27 cellular contexts compared by ENCODE assay signal in genomic region chr7:27600247-27600646, GRCh38.
"Had no signal": no experiment of that assay in that cellular context is flagged by ENCODE, and none has a peak within 500 bp of the region (broad histone marks: within the 10 kb centered on the region; RNA-seq: fewer than 3 reads in every experiment).

No MANE protein-coding gene starts in this region.

- FAIRE-seq: endometrium, kidney, TTC549 had no signal

- H3K4me3 ChIP-seq: body of pancreas, heart right ventricle, left lung, suprapubic skin, tibial nerve, uterus had no signal

- H3K27ac ChIP-seq: body of pancreas, heart right ventricle, left lung, suprapubic skin, tibial nerve, uterus, WERI-Rb-1 had no signal

- H3K27me3 ChIP-seq: body of pancreas, heart right ventricle, left lung, suprapubic skin, tibial nerve, uterus had no signal

- ATAC-seq: activated CD8-positive, alpha-beta memory T cell treated with anti-CD3 and anti-CD28 coated beads, Interleukin-2, amount 10 ng/mL, durations not matched to agents 7 days and 5 days; activated CD8-positive, alpha-beta T cell treated with anti-CD3 and anti-CD28 coated beads for 36 hours; activated naive CD8-positive, alpha-beta T cell treated with anti-CD3 and anti-CD28 coated beads, Interleukin-2, amount 50 U/mL, for 24 hours; body of pancreas; heart right ventricle; left lung; natural killer cell; stimulated activated effector memory CD8-positive, alpha-beta T cell treated with anti-CD3 and anti-CD28 coated beads, Interleukin-12 subunit alpha, Interleukin-12 subunit beta, amount 100 ng/mL, for 72 hours; stimulated activated naive CD8-positive, alpha-beta T cell treated with anti-CD3 and anti-CD28 coated beads, Interleukin-15, amount 100 ng/mL, for 72 hours had no signal

- H3K4me1 ChIP-seq: body of pancreas, heart right ventricle, left lung, suprapubic skin, uterus had no signal

- DNase-seq: activated CD4-positive, alpha-beta T cell treated with anti-CD3 and anti-CD28 coated beads, Interleukin-2, amount 10 ng/mL, durations not matched to agents 7 days and 5 days; activated CD4-positive, CD25-positive, alpha-beta regulatory T cell treated with anti-CD3 and anti-CD28 coated beads, Interleukin-2, amount 50 U/mL, for 72 hours; activated CD8-positive, alpha-beta memory T cell treated with anti-CD3 and anti-CD28 coated beads, Interleukin-2, amount 10 ng/mL, durations not matched to agents 7 days and 5 days; activated CD8-positive, alpha-beta T cell treated with anti-CD3 and anti-CD28 coated beads for 36 hours; activated gamma-delta T cell; activated naive CD4-positive, alpha-beta T cell treated with anti-CD3 and anti-CD28 coated beads, Interleukin-2, amount 50 U/mL, for 16 hours; activated naive CD8-positive, alpha-beta T cell treated with anti-CD3 and anti-CD28 coated beads, Interleukin-2, amount 50 U/mL, for 24 hours; activated T-cell treated with anti-CD3 and anti-CD28 coated beads for 4 hours; anterior cingulate cortex; body of pancreas; effector CD4-positive, alpha-beta T cell; heart right ventricle; kidney; left lung; mammary epithelial cell; natural killer cell; stimulated activated CD4-positive, alpha-beta T cell treated with anti-CD3 and anti-CD28 coated beads, Interleukin-12 subunit alpha, Interleukin-12 subunit beta, amount 100 ng/mL, for 4 hours; stimulated activated CD4-positive, alpha-beta T cell treated with anti-CD3 and anti-CD28 coated beads, Interleukin-1b, Interleukin-23, amount 100 ng/mL, for 48 hours; stimulated activated naive CD8-positive, alpha-beta T cell treated with anti-CD3 and anti-CD28 coated beads, Interleukin-15, amount 100 ng/mL, for 72 hours; T-helper 1 cell; uterus; WERI-Rb-1 had no signal

- H3K9me3 ChIP-seq: body of pancreas, heart right ventricle, left lung, suprapubic skin, tibial nerve, uterus had no signal

- H3K36me3 ChIP-seq: left lung, uterus, WERI-Rb-1 had no signal
